1 cellular context compared by ENCODE assay signal in the genomic region with DNA sequence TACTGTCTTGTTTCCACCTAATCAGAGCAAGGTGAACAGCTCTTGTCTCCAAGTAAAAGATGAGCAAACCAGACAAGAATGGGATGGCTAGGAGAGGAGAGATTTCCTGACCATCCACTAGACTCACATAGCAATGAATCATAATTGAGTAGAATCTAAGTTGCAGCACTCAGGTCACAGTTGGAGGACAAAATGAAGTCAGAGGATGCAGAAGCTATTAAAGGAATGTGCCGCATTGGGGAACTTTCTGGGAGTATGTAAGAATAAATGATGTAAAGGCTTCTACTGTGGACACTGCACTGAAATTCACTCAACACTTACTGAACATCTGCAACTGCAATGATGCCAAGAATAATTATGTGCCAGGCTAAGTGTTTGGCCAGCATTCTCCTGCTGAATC.
TF ChIP-seq lines count a peak whose summit lies in the region.

No MANE protein-coding gene starts in this region.

TF ChIP-seq in SK-N-SH, 30 proteins besides CTCF, POLR2A, EP300 and RAD21:
- TF ChIP-seq TCF12 (IDR thresholded peaks at IDR 0.05), result peak; percentile 59; the same call in 1 of the 2 replicates
- no peak for TF ChIP-seq TAF1 (IDR thresholded peaks at IDR 0.05; ENCODE audit: borderline replicate concordance, low read depth, low read length)
- TF ChIP-seq GATA2 (CRISPR knock-in tag; IDR thresholded peaks at IDR 0.05), result no peak
- TF ChIP-seq RFX5 (IDR thresholded peaks at IDR 0.05; ENCODE audit: low read length), result no peak
- TF ChIP-seq MAX (IDR thresholded peaks at IDR 0.05; ENCODE audit: low read depth), result no peak
